In the genomic region with DNA sequence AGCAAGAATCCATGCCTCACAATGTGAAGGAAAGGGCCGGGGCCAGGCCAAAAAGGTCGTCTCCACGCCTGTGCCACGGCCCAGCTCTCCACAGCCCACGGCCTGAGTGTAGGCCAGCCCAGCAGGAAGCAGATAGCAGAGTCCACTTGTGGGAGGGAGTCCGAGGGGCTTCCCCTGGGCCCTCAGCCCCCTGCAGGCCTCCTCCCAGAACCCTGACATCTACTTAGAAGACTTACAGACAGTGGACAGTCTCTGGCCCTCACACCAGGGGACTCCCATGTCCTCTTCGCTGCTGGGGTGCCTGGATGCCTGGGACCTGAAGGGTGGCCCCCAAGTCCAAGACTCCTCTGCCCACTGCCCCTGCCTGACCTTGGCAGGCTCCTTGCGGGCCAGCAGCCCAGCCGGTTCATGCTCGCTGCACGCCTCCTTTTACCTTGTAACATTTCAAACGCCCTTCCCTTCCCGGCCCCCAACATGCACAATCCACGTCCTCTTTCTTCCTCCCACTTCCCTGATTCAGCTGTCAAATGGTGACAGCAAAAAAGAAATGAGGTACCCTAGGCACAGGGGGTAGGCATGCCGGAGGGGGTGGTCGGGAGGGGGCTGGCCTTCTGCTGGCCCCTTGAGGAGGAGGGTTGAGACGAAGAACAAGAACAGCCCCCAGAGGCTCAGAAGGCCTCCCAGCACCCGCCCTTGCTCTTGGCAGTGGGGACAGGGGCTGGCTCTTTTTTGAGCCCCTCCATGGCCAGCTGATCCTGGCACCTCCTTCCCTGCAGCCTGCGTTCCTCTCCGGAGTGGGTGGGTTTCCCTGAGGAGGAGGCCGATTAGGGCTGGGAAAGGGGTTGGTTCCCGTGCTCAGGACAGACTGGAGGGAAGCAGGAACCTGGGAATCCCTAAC, we compare ENCODE assay signal across 9 cellular contexts. TPM values are rescaled to one million over a fixed set of nuclear protein-coding genes. Genes with fewer than 3 reads are reported as not detected.
DNase-seq lines count a peak whose midpoint lies in the region; ATAC-seq, FAIRE-seq and TF ChIP-seq lines count a peak whose summit lies in the region.
"Had no signal": no experiment of that assay in that cellular context is flagged by ENCODE, and none has a peak within 500 bp of the region (broad histone marks: within the 10 kb centered on the region; RNA-seq: fewer than 3 reads in every experiment).

No MANE protein-coding gene starts in this region.

- no peak for FAIRE-seq in GM12891 (lab: Jason Lieb, UNC)

- TF ChIP-seq POLR2A in GM12891 (IDR thresholded peaks at IDR 0.05; ENCODE audit: low read depth, low read length): no peak

- POLR2A ChIA-PET in Caco-2 (lab: Charles Lee): no interaction called here
- POLR2A ChIA-PET in activated naive CD8-positive, alpha-beta T cell treated with anti-CD3 and anti-CD28 coated beads, Interleukin-2, amount 10 ng/mL, durations not matched to agents 7 days and 5 days (lab: Charles Lee): interaction anchor here (1.0 to 5.1 kb wide), 9 partner anchors 10 to 188 kb away, joined by 3 to 40 read pairs (median 10); a partner anchor contains a TSS

- no peak for TF ChIP-seq CTCF in Caco-2 (IDR thresholded peaks at IDR 0.05; ENCODE audit: insufficient read depth in 1 of 2, low read depth in 1 of 2, low read length in 1 of 2, severe bottlenecking in 1 of 2, unreplicated experiment in 1 of 2)
- no peak for TF ChIP-seq CTCF in nephron (IDR thresholded peaks at IDR 0.05; ENCODE audit: unreplicated experiment in 3 of 3)
- no peak for TF ChIP-seq CTCF in endodermal cell (conservative IDR thresholded peaks at IDR 0.05)
- TF ChIP-seq CTCF in foreskin keratinocyte (conservative IDR thresholded peaks at IDR 0.05): no peak

- DNase-seq in Caco-2 (no peak), MV-4-11 (lab: John Stamatoyannopoulos, UW) (peak; percentile 29), GM12891 (ENCODE audit: insufficient read length, low spot score) (no peak), endodermal cell (no peak), foreskin keratinocyte (no peak)
- DNase-seq in activated naive CD8-positive, alpha-beta T cell treated with anti-CD3 and anti-CD28 coated beads, Interleukin-2, amount 10 ng/mL, durations not matched to agents 7 days and 5 days: peak; percentile 48
- no peak for DNase-seq in effector CD4-positive, alpha-beta T cell

- ATAC-seq in activated naive CD8-positive, alpha-beta T cell treated with anti-CD3 and anti-CD28 coated beads, Interleukin-2, amount 10 ng/mL, durations not matched to agents 7 days and 5 days (ENCODE audit: low read depth): no peak
- no peak for ATAC-seq in foreskin keratinocyte

- no peak overlapping the region for H3K27ac ChIP-seq in endodermal cell (ENCODE audit: low read depth, low read length)
- no peak overlapping the region for H3K27ac ChIP-seq in foreskin keratinocyte

- H3K36me3 ChIP-seq in Caco-2 (ENCODE audit: control insufficient read depth, insufficient read depth, low read length) (no peaks in the 10 kb centered on the region), endodermal cell (ENCODE audit: control insufficient read depth, insufficient read depth, low read length) (no peaks in the 10 kb centered on the region)

- H3K9me3 ChIP-seq in Caco-2 (no peaks in the 10 kb centered on the region), endodermal cell (ENCODE audit: control insufficient read depth, low read length) (no peaks in the 10 kb centered on the region)

- H3K36me3 Mint-ChIP-seq in Caco-2 (ENCODE audit: insufficient read depth, unreplicated experiment): no peaks in the 10 kb centered on the region
- peaks cover 18% of the 10 kb centered on the region for H3K36me3 Mint-ChIP-seq in activated naive CD8-positive, alpha-beta T cell treated with anti-CD3 and anti-CD28 coated beads, Interleukin-2, amount 10 ng/mL, durations not matched to agents 7 days and 5 days
- no peaks in the 10 kb centered on the region for H3K36me3 Mint-ChIP-seq in nephron (ENCODE audit: low read depth)
- H3K36me3 Mint-ChIP-seq in endodermal cell (ENCODE audit: low read depth): no peaks in the 10 kb centered on the region

- no peaks in the 10 kb centered on the region for H3K27me3 ChIP-seq in Caco-2 (replicated peaks; ENCODE audit: control insufficient read depth, insufficient read depth, low read length)
- H3K27me3 ChIP-seq in endodermal cell (ENCODE audit: control insufficient read depth, insufficient read depth, low read length, poor library complexity, severe bottlenecking): no peaks in the 10 kb centered on the region
- peaks cover 18% of the 10 kb centered on the region for H3K27me3 ChIP-seq in foreskin keratinocyte

- H3K27ac Mint-ChIP-seq in Caco-2 (ENCODE audit: unreplicated experiment) (peak overlapping the region; percentile 51), nephron (peak overlapping the region; percentile 50 to 72 (median 72)), endodermal cell (no peak overlapping the region)
- H3K27ac Mint-ChIP-seq in activated naive CD8-positive, alpha-beta T cell treated with anti-CD3 and anti-CD28 coated beads, Interleukin-2, amount 10 ng/mL, durations not matched to agents 7 days and 5 days: peak overlapping the region; percentile 100

- H3K9ac ChIP-seq in endodermal cell (ENCODE audit: extremely low read depth, low read length, poor library complexity, severe bottlenecking): no peak overlapping the region

- H3K4me1 ChIP-seq in Caco-2: peaks cover 7% of the 10 kb centered on the region; the same call in 1 of the 2 replicates
- H3K4me1 ChIP-seq in endodermal cell (ENCODE audit: control insufficient read depth, insufficient read depth, low read length): peaks cover 4% of the 10 kb centered on the region
- H3K4me1 ChIP-seq in foreskin keratinocyte: no peaks in the 10 kb centered on the region

- H3K4me1 Mint-ChIP-seq in Caco-2 (ENCODE audit: low read depth, unreplicated experiment): no peaks in the 10 kb centered on the region
- peaks cover 57% of the 10 kb centered on the region for H3K4me1 Mint-ChIP-seq in activated naive CD8-positive, alpha-beta T cell treated with anti-CD3 and anti-CD28 coated beads, Interleukin-2, amount 10 ng/mL, durations not matched to agents 7 days and 5 days
- H3K4me1 Mint-ChIP-seq in nephron: peaks cover 44% of the 10 kb centered on the region
- H3K4me1 Mint-ChIP-seq in endodermal cell: peaks cover 25% of the 10 kb centered on the region

- H3K4me3 Mint-ChIP-seq in Caco-2 (ENCODE audit: unreplicated experiment) (no peak overlapping the region), nephron (no peak overlapping the region), endodermal cell (no peak overlapping the region)
- H3K4me3 Mint-ChIP-seq in activated naive CD8-positive, alpha-beta T cell treated with anti-CD3 and anti-CD28 coated beads, Interleukin-2, amount 10 ng/mL, durations not matched to agents 7 days and 5 days: peak overlapping the region; percentile 96

- intact Hi-C loops in Caco-2 (cut with micrococcal nuclease; ENCODE audit: unreplicated experiment): no loop called here

- H3K9me3 Mint-ChIP-seq in Caco-2 (ENCODE audit: unreplicated experiment): no peaks in the 10 kb centered on the region
- H3K9me3 Mint-ChIP-seq in activated naive CD8-positive, alpha-beta T cell treated with anti-CD3 and anti-CD28 coated beads, Interleukin-2, amount 10 ng/mL, durations not matched to agents 7 days and 5 days: no peaks in the 10 kb centered on the region
- H3K9me3 Mint-ChIP-seq in nephron: no peaks in the 10 kb centered on the region
- no peaks in the 10 kb centered on the region for H3K9me3 Mint-ChIP-seq in endodermal cell

- H3K4me3 ChIP-seq in Caco-2 (ENCODE audit: low read depth, low read length): no peak overlapping the region
- no peak overlapping the region for H3K4me3 ChIP-seq in endodermal cell (ENCODE audit: low read length)

- H3K27me3 Mint-ChIP-seq in Caco-2 (ENCODE audit: insufficient read depth, unreplicated experiment) (no peaks in the 10 kb centered on the region), nephron (ENCODE audit: low read depth) (peaks cover 5% of the 10 kb centered on the region), endodermal cell (ENCODE audit: insufficient read depth) (no peaks in the 10 kb centered on the region)
- H3K27me3 Mint-ChIP-seq in activated naive CD8-positive, alpha-beta T cell treated with anti-CD3 and anti-CD28 coated beads, Interleukin-2, amount 10 ng/mL, durations not matched to agents 7 days and 5 days: no peaks in the 10 kb centered on the region

- 87 to 91% methylated on average over 5 to 22 of the region's 22 CpGs for WGBS in endodermal cell (ENCODE audit: insufficient coverage in 1 of 2, insufficient read length in 1 of 2), 2 experiments

- CTCF ChIA-PET in Caco-2 (lab: Charles Lee): interaction anchor here (1.0 kb wide), 1 partner anchor 14 kb away, joined by 3 read pairs; no protein-coding TSS in a partner anchor

- BruUV-seq in Caco-2 (replicated peaks; lab: Mats Ljungman, UMichigan): no TSS peak

RNA-seq across cellular contexts. Expression of a gene that starts 1.0 kb away (rescaled TPM):
- not detected in 2 replicates for total RNA-seq in Caco-2 (2022)
- 100 to 1,000 TPM; 172 to 181 TPM for total RNA-seq in activated naive CD8-positive, alpha-beta T cell treated with anti-CD3 and anti-CD28 coated beads, Interleukin-2, amount 10 ng/mL, durations not matched to agents 7 days and 5 days
- polyA plus RNA-seq in GM12891 (2012; ENCODE audit: low read depth, missing spikeins): 56.6 TPM
- total RNA-seq in endodermal cell: not detected
- not detected for polyA plus RNA-seq in endodermal cell (2013, experiment 1 of 2)
- not detected for polyA plus RNA-seq in endodermal cell (2013, experiment 2 of 2)
- not detected in 2 replicates for total RNA-seq in foreskin keratinocyte
- polyA plus RNA-seq in foreskin keratinocyte: not detected in 2 replicates

RNA-seq across cellular contexts. Expression of a gene that starts 16.9 kb away (rescaled TPM):
- total RNA-seq in Caco-2 (2022) (25.0 and 27.8 TPM in 2 replicates), endodermal cell (10 to 100 TPM; 72.8 to 82.0 TPM), foreskin keratinocyte (21.9 and 26.0 TPM in 2 replicates)
- 10 to 100 TPM; 45.9 to 56.5 TPM for total RNA-seq in activated naive CD8-positive, alpha-beta T cell treated with anti-CD3 and anti-CD28 coated beads, Interleukin-2, amount 10 ng/mL, durations not matched to agents 7 days and 5 days
- polyA plus RNA-seq in GM12891 (2012; ENCODE audit: low read depth, missing spikeins): 12.4 TPM
- 52.4 TPM for polyA plus RNA-seq in endodermal cell (2013, experiment 1 of 2)
- polyA plus RNA-seq in endodermal cell (2013, experiment 2 of 2): 54.7 TPM
- 28.7 and 28.8 TPM in 2 replicates for polyA plus RNA-seq in foreskin keratinocyte

RNA-seq across cellular contexts. Expression of a gene that starts 32.2 kb away (rescaled TPM):
- total RNA-seq in Caco-2 (2022) (0.36 TPM in 1 of 2 replicates, not detected in the other), endodermal cell (1 to 10 TPM in 1 of 2 donors, under 1 TPM in 1; 0.73 to 1.5 TPM), foreskin keratinocyte (0.21 and 0.78 TPM in 2 replicates)
- total RNA-seq in activated naive CD8-positive, alpha-beta T cell treated with anti-CD3 and anti-CD28 coated beads, Interleukin-2, amount 10 ng/mL, durations not matched to agents 7 days and 5 days: 1 to 10 TPM; 2.7 to 5.2 TPM
- polyA plus RNA-seq in GM12891 (2012; ENCODE audit: low read depth, missing spikeins): not detected
- 0.57 TPM for polyA plus RNA-seq in endodermal cell (2013, experiment 1 of 2)
- polyA plus RNA-seq in endodermal cell (2013, experiment 2 of 2): 0.79 TPM
- polyA plus RNA-seq in foreskin keratinocyte: 0.31 and 0.39 TPM in 2 replicates

RNA-seq across cellular contexts. Expression of a gene that starts 38.7 kb away (rescaled TPM):
- total RNA-seq in Caco-2 (2022) (0.07 TPM in 2 replicates), endodermal cell (under 1 TPM in 1 of 2 donors, not detected in 1; 0.04 TPM), foreskin keratinocyte (0.03 TPM in 1 of 2 replicates, not detected in the other)
- total RNA-seq in activated naive CD8-positive, alpha-beta T cell treated with anti-CD3 and anti-CD28 coated beads, Interleukin-2, amount 10 ng/mL, durations not matched to agents 7 days and 5 days: not detected
- polyA plus RNA-seq in GM12891 (2012; ENCODE audit: low read depth, missing spikeins): 0.04 TPM
- polyA plus RNA-seq in endodermal cell (2013, experiment 1 of 2): 0.07 TPM
- 0.12 TPM for polyA plus RNA-seq in endodermal cell (2013, experiment 2 of 2)
- polyA plus RNA-seq in foreskin keratinocyte: 0.01 and 0.02 TPM in 2 replicates
- total RNA-seq: cardiac septum had no signal

Comparison
In these comparisons a context has a peak if more than half of its experiments do, and no peak if none do; other contexts are left out.
1. DNase-seq: peak in MV-4-11 (single experiment) and activated naive CD8-positive, alpha-beta T cell treated with anti-CD3 and anti-CD28 coated beads, Interleukin-2, amount 10 ng/mL, durations not matched to agents 7 days and 5 days (single experiment); none in Caco-2 (0 of 2), GM12891 (single experiment), endodermal cell (single experiment), foreskin keratinocyte (0 of 2) and effector CD4-positive, alpha-beta T cell (single experiment).
2. RNA of a gene that starts 1.0 kb away (total RNA-seq): 172 to 181 TPM in activated naive CD8-positive, alpha-beta T cell treated with anti-CD3 and anti-CD28 coated beads, Interleukin-2, amount 10 ng/mL, durations not matched to agents 7 days and 5 days; not detected in endodermal cell, not detected in Caco-2 and not detected in foreskin keratinocyte; every median in the first group is over 100 times any median in the second.